In genomic region chr21:42375141-42375905, GRCh38 we compare ENCODE assay signal across 1 cellular context.
TF ChIP-seq lines count a peak whose summit lies in the region.

No MANE protein-coding gene starts in this region.

TF ChIP-seq in WTC11, 78 proteins besides CTCF, POLR2A, EP300 and RAD21 (continued from another document):
- TF ChIP-seq USF2 (CRISPR knock-in tag; IDR thresholded peaks at IDR 0.05) = no peak
- TF ChIP-seq NR2C2 (CRISPR knock-in tag; IDR thresholded peaks at IDR 0.05) = no peak
- no peak for TF ChIP-seq ZNF532 (CRISPR knock-in tag; IDR thresholded peaks at IDR 0.05; ENCODE audit: borderline replicate concordance)
- no peak for TF ChIP-seq E2F4 (CRISPR knock-in tag; IDR thresholded peaks at IDR 0.05; ENCODE audit: borderline replicate concordance, low read depth)
- no peak for TF ChIP-seq ZNF121 (CRISPR knock-in tag; IDR thresholded peaks at IDR 0.05)
- no peak for TF ChIP-seq IRF1 (CRISPR knock-in tag; IDR thresholded peaks at IDR 0.05)
- no peak for TF ChIP-seq ZNF281 (CRISPR knock-in tag; IDR thresholded peaks at IDR 0.05)
TF ChIP-seq in WTC11: peak in this region for 0.
